In genomic region chr12:58465418-58465817, GRCh38 we compare ENCODE assay signal across 19 cellular contexts.
"Had no signal": no experiment of that assay in that cellular context is flagged by ENCODE, and none has a peak within 500 bp of the region (broad histone marks: within the 10 kb centered on the region; RNA-seq: fewer than 3 reads in every experiment).

No MANE protein-coding gene starts in this region.

- DNase-seq: activated CD4-positive, CD25-positive, alpha-beta regulatory T cell treated with anti-CD3 and anti-CD28 coated beads, Interleukin-2, amount 50 U/mL, for 72 hours; activated CD8-positive, alpha-beta memory T cell treated with anti-CD3 and anti-CD28 coated beads for 24 hours; activated CD8-positive, alpha-beta memory T cell treated with anti-CD3 and anti-CD28 coated beads, Interleukin-2, amount 50 U/mL, for 48 hours; activated effector memory CD4-positive, alpha-beta T cell treated with Interleukin-2 at 50 U/mL for 16 hours; activated naive CD4-positive, alpha-beta T cell treated with anti-CD3 and anti-CD28 coated beads, Interleukin-2, amount 10 ng/mL, durations not matched to agents 7 days and 5 days; activated naive CD8-positive, alpha-beta T cell treated with anti-CD3 and anti-CD28 coated beads, Interleukin-2, amount 50 U/mL, for 24 hours; activated T-cell treated with anti-CD3 and anti-CD28 coated beads, Interleukin-2, amount 50 U/mL, for 48 hours; cortex of kidney; occipital lobe; retina; stimulated activated CD4-positive, alpha-beta T cell treated with anti-CD3 and anti-CD28 coated beads, Interleukin-12 subunit alpha, Interleukin-12 subunit beta, amount 100 ng/mL, for 4 hours; stimulated activated CD4-positive, alpha-beta T cell treated with anti-CD3 and anti-CD28 coated beads, Interleukin-1b, Interleukin-23, amount 100 ng/mL, for 48 hours; stimulated activated naive CD8-positive, alpha-beta T cell treated with anti-CD3 and anti-CD28 coated beads, Interleukin-15, Interleukin-2, amounts not matched to agents 100 U/mL and 50 U/mL, for 24 hours; substantia nigra; uterus had no signal

- H3K27me3 ChIP-seq: ascending aorta, breast epithelium, tibial nerve, uterus had no signal

- ATAC-seq: activated naive CD8-positive, alpha-beta T cell treated with anti-CD3 and anti-CD28 coated beads, Interleukin-2, amount 50 U/mL, for 24 hours; stimulated activated naive CD8-positive, alpha-beta T cell treated with anti-CD3 and anti-CD28 coated beads, Interleukin-15, Interleukin-2, amounts not matched to agents 100 U/mL and 50 U/mL, for 24 hours had no signal

- H3K4me3 ChIP-seq: ascending aorta, breast epithelium, tibial nerve, uterus had no signal

- H3K27ac ChIP-seq: ascending aorta, breast epithelium, tibial nerve, uterus, VCaP had no signal

- H3K4me1 ChIP-seq: ascending aorta, breast epithelium, tibial nerve, uterus had no signal

- H3K9me3 ChIP-seq: ascending aorta, uterus had no signal

- H3K36me3 ChIP-seq: ascending aorta, breast epithelium, tibial nerve, uterus had no signal
